Comparison of ENCODE assay signal across 16 cellular contexts in genomic region chr7:30970594-30971094, GRCh38. TPM values are rescaled to one million over a fixed set of nuclear protein-coding genes. Genes with fewer than 3 reads are reported as not detected.
DNase-seq lines count a peak whose midpoint lies in the region; ATAC-seq and TF ChIP-seq lines count a peak whose summit lies in the region.
"Had no signal": no experiment of that assay in that cellular context is flagged by ENCODE, and none has a peak within 500 bp of the region (broad histone marks: within the 10 kb centered on the region; RNA-seq: fewer than 3 reads in every experiment).

No MANE protein-coding gene starts in this region.

- TF ChIP-seq EP300 in Ishikawa (IDR thresholded peaks at IDR 0.05; ENCODE audit: borderline replicate concordance): no peak

- WGBS in body of pancreas, 2 donors: 32 to 33% methylated on average over 6 of the region's 6 CpGs

- H3K27ac Mint-ChIP-seq in progenitor cell of endocrine pancreas: peak overlapping the region; percentile 50

- intact Hi-C loops in body of pancreas (cut with DNase I) (no loop called here), uterus (cut with DNase I; ENCODE audit: low total_unique reads) (loop anchor here (10.0 kb wide), 1 partner anchor 166 kb away; no protein-coding TSS in a partner anchor)

- no peaks in the 10 kb centered on the region for H3K9me3 ChIP-seq in body of pancreas
- no peaks in the 10 kb centered on the region for H3K9me3 ChIP-seq in uterus
- H3K9me3 ChIP-seq: adrenal gland, gastrocnemius medialis had no signal

- ATAC-seq in body of pancreas: peak; percentile 8
- ATAC-seq: gastrocnemius medialis, left cardiac atrium had no signal

- TF ChIP-seq RAD21 in Ishikawa (IDR thresholded peaks at IDR 0.05; ENCODE audit: low read depth): no peak

- peaks cover 49% of the 10 kb centered on the region for H3K27me3 Mint-ChIP-seq in progenitor cell of endocrine pancreas

- H3K36me3 ChIP-seq in body of pancreas (replicated peaks in 1 of 2; ENCODE audit: insufficient read depth in 1 of 2, low read depth in 2 of 2) (no peaks in the 10 kb centered on the region), uterus (no peaks in the 10 kb centered on the region)
- H3K36me3 ChIP-seq: adrenal gland, gastrocnemius medialis had no signal

- H3K4me3 ChIP-seq in body of pancreas (no peak overlapping the region), foreskin fibroblast (ENCODE audit: low read depth in 1 of 2, low read length in 2 of 2) (no peak overlapping the region), uterus (no peak overlapping the region)
- H3K4me3 ChIP-seq: adrenal gland, gastrocnemius medialis had no signal

- H3K27me3 ChIP-seq in body of pancreas (no peaks in the 10 kb centered on the region), uterus (no peaks in the 10 kb centered on the region)
- H3K27me3 ChIP-seq: adrenal gland, gastrocnemius medialis had no signal

- no peak overlapping the region for H3K27ac ChIP-seq in body of pancreas
- no peak overlapping the region for H3K27ac ChIP-seq in uterus
- H3K27ac ChIP-seq: adrenal gland, gastrocnemius medialis had no signal

- TF ChIP-seq CTCF in body of pancreas (IDR thresholded peaks at IDR 0.05) (no peak), progenitor cell of endocrine pancreas (IDR thresholded peaks at IDR 0.05; ENCODE audit: unreplicated experiment) (no peak), foreskin fibroblast (IDR thresholded peaks at IDR 0.05; ENCODE audit: low read depth, low read length) (no peak), uterus (IDR thresholded peaks at IDR 0.05) (no peak)

- peaks cover 3% of the 10 kb centered on the region for H3K4me1 Mint-ChIP-seq in progenitor cell of endocrine pancreas (ENCODE audit: low read depth)

- TF ChIP-seq POLR2A in body of pancreas (IDR thresholded peaks at IDR 0.05) (no peak), uterus (IDR thresholded peaks at IDR 0.05) (no peak)

- H3K4me3 Mint-ChIP-seq in progenitor cell of endocrine pancreas (ENCODE audit: low read depth): no peak overlapping the region

- H3K4me1 ChIP-seq in body of pancreas: peaks cover 31% of the 10 kb centered on the region
- no peaks in the 10 kb centered on the region for H3K4me1 ChIP-seq in uterus
- H3K4me1 ChIP-seq: adrenal gland, gastrocnemius medialis had no signal

- H3K36me3 Mint-ChIP-seq in progenitor cell of endocrine pancreas (ENCODE audit: insufficient read depth): no peaks in the 10 kb centered on the region

- peak; percentile 49 for DNase-seq in NCI-H82 (lab: John Stamatoyannopoulos, UW)
- DNase-seq in NCI-H82 treated with DMSO at 0.1 percent for 48 hours (lab: John Stamatoyannopoulos, UW; ENCODE audit: unreplicated experiment): no peak
- peak in 1 of 4 donors; percentile 23 for DNase-seq in body of pancreas
- DNase-seq in progenitor cell of endocrine pancreas (ENCODE audit: low spot score, unreplicated experiment): no peak
- DNase-seq in stimulated activated naive CD4-positive, alpha-beta T cell treated with Interleukin-2 at 50 U/mL for 16 hours (lab: John Stamatoyannopoulos, UW): no peak
- DNase-seq in foreskin fibroblast: no peak
- no peak for DNase-seq in uterus
- DNase-seq: activated CD4-positive, CD25-positive, alpha-beta regulatory T cell; activated T-cell treated with anti-CD3 and anti-CD28 coated beads for 4 hours; gastrocnemius medialis; left cardiac atrium; MM.1S; NK-92 treated with Interleukin-12 subunit alpha and Interleukin-12 subunit beta, amount 100 ng/mL, for 24 hours; trophoblast cell had no signal

- no peaks in the 10 kb centered on the region for H3K9me3 Mint-ChIP-seq in progenitor cell of endocrine pancreas (ENCODE audit: low read depth)

TF ChIP-seq in Ishikawa, 13 proteins besides CTCF, POLR2A, EP300 and RAD21:
- TF ChIP-seq ZBTB7A (IDR thresholded peaks at IDR 0.05; ENCODE audit: low read depth) (no peak), NFIC (IDR thresholded peaks at IDR 0.05) (no peak), REST (IDR thresholded peaks at IDR 0.05; ENCODE audit: low read depth) (peak; percentile 80)
TF ChIP-seq in Ishikawa: peak in this region for 1.

RNA-seq across cellular contexts. Expression of gene GHRHR, which starts 6.9 kb away (rescaled TPM):
- not detected for total RNA-seq in body of pancreas
- total RNA-seq in progenitor cell of endocrine pancreas: not detected in 2 replicates
- total RNA-seq in uterus: not detected
- total RNA-seq: gastrocnemius medialis, left cardiac atrium had no signal

RNA-seq across cellular contexts. Expression of gene AQP1, which starts 59.0 kb away (rescaled TPM):
- total RNA-seq in body of pancreas: 100 to 1,000 TPM; 197 to 204 TPM
- 1.3 and 1.4 TPM in 2 replicates for total RNA-seq in progenitor cell of endocrine pancreas
- 100 to 1,000 TPM in 3 of 4 donors, 10 to 100 TPM in 1; 69.6 to 477 (median 370) TPM for total RNA-seq in uterus

Comparison
In these comparisons a context has a peak if more than half of its experiments do, and no peak if none do; other contexts are left out.
1. RNA of gene AQP1, which starts 59.0 kb away (total RNA-seq): 69.6 to 477 TPM in uterus and 197 to 204 TPM in body of pancreas; 1.3 to 1.4 TPM in progenitor cell of endocrine pancreas; every median in the first group is over 10 times any median in the second.